5 cellular contexts compared by ENCODE assay signal in genomic region chr6:23854154-23854553, GRCh38.
DNase-seq lines count a peak whose midpoint lies in the region; ATAC-seq and TF ChIP-seq lines count a peak whose summit lies in the region.
"Not testable (repeated sequence)": the region's sequence is repeated elsewhere in the genome, so short reads cannot be mapped to it uniquely, and the experiment has no call there.

No MANE protein-coding gene starts in this region.

- H3K27me3 ChIP-seq in left ventricle myocardium inferior (ENCODE audit: low read depth); right cardiac atrium (ENCODE audit: control insufficient read depth, insufficient read depth); testis; upper lobe of right lung: not testable (repeated sequence)

- H3K4me1 Mint-ChIP-seq in chondrocyte (ENCODE audit: low read depth): not testable (repeated sequence)

- H3K9me3 Mint-ChIP-seq in chondrocyte (ENCODE audit: low read depth): not testable (repeated sequence)

- not testable (repeated sequence) for H3K27ac ChIP-seq in left ventricle myocardium inferior (replicated peaks); right cardiac atrium (ENCODE audit: low read length); testis; upper lobe of right lung

- H3K4me1 ChIP-seq in left ventricle myocardium inferior; right cardiac atrium (ENCODE audit: control insufficient read depth, insufficient read depth, low read length); testis; upper lobe of right lung: not testable (repeated sequence)

- H3K4me3 ChIP-seq in left ventricle myocardium inferior; right cardiac atrium (ENCODE audit: low read length); upper lobe of right lung: not testable (repeated sequence)
- peak overlapping the region; percentile 12 to 38 for H3K4me3 ChIP-seq in testis

- H3K27me3 Mint-ChIP-seq in chondrocyte (ENCODE audit: low read depth): not testable (repeated sequence)

- not testable (repeated sequence) for H3K36me3 ChIP-seq in left ventricle myocardium inferior; testis (ENCODE audit: low read depth, missing control alignments); upper lobe of right lung

- not testable (repeated sequence) for H3K27ac Mint-ChIP-seq in chondrocyte (ENCODE audit: unreplicated experiment)

- H3K36me3 Mint-ChIP-seq in chondrocyte (ENCODE audit: low read depth): not testable (repeated sequence)

- intact Hi-C loops in left ventricle myocardium inferior (cut with micrococcal nuclease); right cardiac atrium (cut with DNase I); testis (cut with DNase I; ENCODE audit: low total_unique reads); upper lobe of right lung (cut with DNase I): not testable (repeated sequence)

- not testable (repeated sequence) for TF ChIP-seq POLR2A in testis (IDR thresholded peaks at IDR 0.05)

- not testable (repeated sequence) for H3K9me3 ChIP-seq in left ventricle myocardium inferior (replicated peaks); right cardiac atrium (ENCODE audit: control insufficient read depth, low read length); testis; upper lobe of right lung

- peak; percentile 81 for DNase-seq in chondrocyte (ENCODE audit: low spot score)
- peak; percentile 5 for DNase-seq in left ventricle myocardium inferior
- DNase-seq in right cardiac atrium: peak in 2 of 3 donors; percentile 31 to 38
- peak; percentile 31 for DNase-seq in testis
- DNase-seq in upper lobe of right lung: peak; percentile 53

- not testable (repeated sequence) for ATAC-seq in right cardiac atrium, upper lobe of right lung

- WGBS in right cardiac atrium: 94% methylated on average over 22 of the region's 22 CpGs
- 71 to 72% methylated on average over 21 to 22 of the region's 22 CpGs for WGBS in testis, 2 donors

- not testable (repeated sequence) for H3K4me3 Mint-ChIP-seq in chondrocyte (ENCODE audit: unreplicated experiment)

- TF ChIP-seq CTCF in chondrocyte (IDR thresholded peaks at IDR 0.05); left ventricle myocardium inferior (IDR thresholded peaks at IDR 0.05; ENCODE audit: borderline replicate concordance); testis (IDR thresholded peaks at IDR 0.05); upper lobe of right lung (IDR thresholded peaks at IDR 0.05): not testable (repeated sequence)

Comparison
In these comparisons a context has a peak if more than half of its experiments do, and no peak if none do; other contexts are left out.
1. DNase-seq: peak in every context shown above with its lines; median percentile 81 in chondrocyte; 53 in upper lobe of right lung; 34 in right cardiac atrium; 31 in testis; 5 in left ventricle myocardium inferior.